ENCODE assay signal across 12 cellular contexts in the genomic region with DNA sequence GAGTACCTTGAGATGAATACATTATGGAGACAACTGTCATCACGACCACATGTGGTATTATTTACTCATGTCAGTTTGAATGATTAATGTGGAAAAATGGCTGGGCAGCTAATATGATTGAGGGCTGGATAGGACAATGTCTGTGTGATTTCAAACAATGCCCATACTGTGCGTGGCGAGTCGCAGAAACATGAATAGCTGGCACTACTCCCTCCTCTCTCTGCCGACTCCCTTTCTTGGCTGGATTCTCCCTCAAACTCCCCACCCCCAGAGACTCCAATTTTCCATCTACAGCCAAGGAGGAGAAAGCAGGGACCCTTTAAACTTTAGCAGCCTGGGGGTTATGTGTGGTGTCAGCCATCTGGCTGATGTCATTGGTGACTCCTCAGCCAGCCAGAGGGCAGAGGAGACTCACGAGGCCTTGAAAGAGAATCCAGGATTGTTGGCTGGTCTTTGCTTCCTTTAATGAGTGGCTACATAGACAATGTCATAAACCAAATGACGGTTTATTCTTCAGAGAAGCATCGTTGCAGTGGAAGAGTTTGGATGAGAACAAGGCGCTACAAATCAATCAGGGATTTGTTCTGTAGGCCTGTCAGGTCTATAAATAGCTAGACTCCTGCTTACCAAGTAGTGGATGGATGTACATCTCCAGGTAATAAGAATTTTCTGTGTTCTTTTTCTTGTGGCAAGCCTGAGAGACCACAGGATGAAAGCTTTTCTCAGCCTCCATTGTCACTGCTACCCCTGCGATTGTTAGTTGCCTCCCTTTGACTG.
DNase-seq lines count a peak whose midpoint lies in the region; ATAC-seq, FAIRE-seq and TF ChIP-seq lines count a peak whose summit lies in the region.
"Had no signal": no experiment of that assay in that cellular context is flagged by ENCODE, and none has a peak within 500 bp of the region (broad histone marks: within the 10 kb centered on the region; RNA-seq: fewer than 3 reads in every experiment).

No MANE protein-coding gene starts in this region.

- TF ChIP-seq CTCF in kidney (IDR thresholded peaks at IDR 0.05; ENCODE audit: borderline replicate concordance, extremely low read depth, insufficient read depth), result no peak

- H3K27ac Mint-ChIP-seq in activated CD4-positive, alpha-beta T cell treated with anti-CD3 and anti-CD28 coated beads for 36 hours, result no peak overlapping the region
- H3K27ac Mint-ChIP-seq in activated CD4-positive, alpha-beta memory T cell treated with anti-CD3 and anti-CD28 coated beads, Interleukin-2, amount 10 ng/mL, durations not matched to agents 7 days and 5 days, result no peak overlapping the region
- H3K27ac Mint-ChIP-seq: T-helper 1 cell treated with Interleukin-12 subunit alpha and Interleukin-12 subunit beta and Interleukin-4 antibody, amounts not matched to agents 30 μg/mL and 1 μg/mL, for 36 hours had no signal

- intact Hi-C loops in head of caudate nucleus (cut with DNase I), result no loop called here
- intact Hi-C loops in kidney (cut with DNase I), result no loop called here
- intact Hi-C loops in activated CD4-positive, alpha-beta T cell treated with anti-CD3 and anti-CD28 coated beads for 36 hours (cut with DNase I, micrococcal nuclease), result no loop called here

- H3K4me3 Mint-ChIP-seq in activated CD4-positive, alpha-beta T cell treated with anti-CD3 and anti-CD28 coated beads for 36 hours, result no peak overlapping the region
- H3K4me3 Mint-ChIP-seq in activated CD4-positive, alpha-beta memory T cell treated with anti-CD3 and anti-CD28 coated beads, Interleukin-2, amount 10 ng/mL, durations not matched to agents 7 days and 5 days, result no peak overlapping the region
- H3K4me3 Mint-ChIP-seq: T-helper 1 cell treated with Interleukin-12 subunit alpha and Interleukin-12 subunit beta and Interleukin-4 antibody, amounts not matched to agents 30 μg/mL and 1 μg/mL, for 36 hours had no signal

- no peaks in the 10 kb centered on the region for H3K4me1 Mint-ChIP-seq in activated CD4-positive, alpha-beta T cell treated with anti-CD3 and anti-CD28 coated beads for 36 hours
- no peaks in the 10 kb centered on the region for H3K4me1 Mint-ChIP-seq in activated CD4-positive, alpha-beta memory T cell treated with anti-CD3 and anti-CD28 coated beads, Interleukin-2, amount 10 ng/mL, durations not matched to agents 7 days and 5 days

- POLR2A ChIA-PET in activated CD4-positive, alpha-beta T cell treated with anti-CD3 and anti-CD28 coated beads for 36 hours (lab: Charles Lee), result no interaction called here
- POLR2A ChIA-PET in activated CD4-positive, alpha-beta memory T cell treated with anti-CD3 and anti-CD28 coated beads, Interleukin-2, amount 10 ng/mL, durations not matched to agents 7 days and 5 days (lab: Charles Lee), result no interaction called here

- H3K4me3 ChIP-seq in SJSA1 (no peak overlapping the region), kidney (ENCODE audit: low read length in 2 of 2) (no peak overlapping the region)

- H3K9me3 ChIP-seq in SJSA1 (replicated peaks), result no peaks in the 10 kb centered on the region
- H3K9me3 ChIP-seq in kidney (ENCODE audit: control insufficient read depth in 1 of 2, low read length in 2 of 2), result no peaks in the 10 kb centered on the region

- no peaks in the 10 kb centered on the region for H3K9me3 Mint-ChIP-seq in activated CD4-positive, alpha-beta T cell treated with anti-CD3 and anti-CD28 coated beads for 36 hours (ENCODE audit: low read depth)
- H3K9me3 Mint-ChIP-seq in activated CD4-positive, alpha-beta memory T cell treated with anti-CD3 and anti-CD28 coated beads, Interleukin-2, amount 10 ng/mL, durations not matched to agents 7 days and 5 days, result no peaks in the 10 kb centered on the region
- H3K9me3 Mint-ChIP-seq: T-helper 1 cell treated with Interleukin-12 subunit alpha and Interleukin-12 subunit beta and Interleukin-4 antibody, amounts not matched to agents 30 μg/mL and 1 μg/mL, for 36 hours had no signal

- no peak for ATAC-seq in activated CD4-positive, alpha-beta T cell treated with anti-CD3 and anti-CD28 coated beads for 36 hours

- CTCF ChIA-PET in activated CD4-positive, alpha-beta T cell treated with anti-CD3 and anti-CD28 coated beads for 36 hours (lab: Charles Lee), result no interaction called here
- CTCF ChIA-PET in activated CD4-positive, alpha-beta memory T cell treated with anti-CD3 and anti-CD28 coated beads, Interleukin-2, amount 10 ng/mL, durations not matched to agents 7 days and 5 days (lab: Charles Lee), result no interaction called here

- FAIRE-seq in kidney (lab: Jason Lieb, UNC), result no peak
- FAIRE-seq: A204.1 had no signal

- no peaks in the 10 kb centered on the region for H3K27me3 ChIP-seq in SJSA1 (replicated peaks)

- H3K27ac ChIP-seq in SJSA1 (peak overlapping the region; percentile 90), kidney (ENCODE audit: low read depth in 2 of 2, low read length in 2 of 2) (no peak overlapping the region)

- no peaks in the 10 kb centered on the region for H3K36me3 ChIP-seq in SJSA1
- no peaks in the 10 kb centered on the region for H3K36me3 ChIP-seq in kidney (ENCODE audit: control insufficient read depth in 1 of 2, insufficient read depth in 2 of 2, low read length in 2 of 2)

- peak; percentile 73 for DNase-seq in NCI-H2107 treated with DMSO at 0.1 percent for 48 hours (lab: John Stamatoyannopoulos, UW; ENCODE audit: unreplicated experiment)
- no peak for DNase-seq in NCI-H2107 (lab: John Stamatoyannopoulos, UW)
- DNase-seq in SJSA1 (ENCODE audit: low read depth in 1 of 2, low spot score in 2 of 2), result peak in 1 of 2 experiments; percentile 15
- peak; percentile 25 to 91 (median 73) for DNase-seq in head of caudate nucleus
- DNase-seq in superior temporal gyrus (ENCODE audit: extremely low spot score), result peak; percentile 94
- no peak for DNase-seq in kidney
- no peak for DNase-seq in activated CD4-positive, alpha-beta T cell treated with anti-CD3 and anti-CD28 coated beads for 36 hours
- DNase-seq in activated CD4-positive, alpha-beta memory T cell treated with anti-CD3 and anti-CD28 coated beads, Interleukin-2, amount 10 ng/mL, durations not matched to agents 7 days and 5 days, result no peak
- DNase-seq: aorta, NCI-H2081 treated with DMSO at 0.1 percent for 48 hours had no signal

- no peaks in the 10 kb centered on the region for H3K36me3 Mint-ChIP-seq in activated CD4-positive, alpha-beta T cell treated with anti-CD3 and anti-CD28 coated beads for 36 hours (ENCODE audit: low read depth)
- H3K36me3 Mint-ChIP-seq in activated CD4-positive, alpha-beta memory T cell treated with anti-CD3 and anti-CD28 coated beads, Interleukin-2, amount 10 ng/mL, durations not matched to agents 7 days and 5 days (ENCODE audit: low read depth), result no peaks in the 10 kb centered on the region

- no peak overlapping the region for H3K9ac ChIP-seq in kidney (ENCODE audit: low read length in 2 of 2)

- peaks cover 52% of the 10 kb centered on the region for H3K4me1 ChIP-seq in SJSA1 (replicated peaks)
- no peaks in the 10 kb centered on the region for H3K4me1 ChIP-seq in kidney (ENCODE audit: control insufficient read depth in 1 of 2, insufficient read depth in 1 of 2, low read depth in 1 of 2, low read length in 2 of 2)

- no peaks in the 10 kb centered on the region for H3K27me3 Mint-ChIP-seq in activated CD4-positive, alpha-beta T cell treated with anti-CD3 and anti-CD28 coated beads for 36 hours
- peaks cover 5% of the 10 kb centered on the region for H3K27me3 Mint-ChIP-seq in activated CD4-positive, alpha-beta memory T cell treated with anti-CD3 and anti-CD28 coated beads, Interleukin-2, amount 10 ng/mL, durations not matched to agents 7 days and 5 days

Comparison
In these comparisons a context has a peak if more than half of its experiments do, and no peak if none do; other contexts are left out.
1. DNase-seq: peak in NCI-H2107 treated with DMSO at 0.1 percent for 48 hours (single experiment), head of caudate nucleus (42 of 42) and superior temporal gyrus (single experiment); none in NCI-H2107 (single experiment), kidney (single experiment), activated CD4-positive, alpha-beta T cell treated with anti-CD3 and anti-CD28 coated beads for 36 hours (single experiment) and activated CD4-positive, alpha-beta memory T cell treated with anti-CD3 and anti-CD28 coated beads, Interleukin-2, amount 10 ng/mL, durations not matched to agents 7 days and 5 days (single experiment).